Comparison of ENCODE assay signal across 8 cellular contexts in genomic region chr12:89709157-89709993, GRCh38. TPM values are rescaled to one million over a fixed set of nuclear protein-coding genes. Genes with fewer than 3 reads are reported as not detected.
DNase-seq lines count a peak whose midpoint lies in the region; ATAC-seq and TF ChIP-seq lines count a peak whose summit lies in the region.

No MANE protein-coding gene starts in this region.

- no peaks in the 10 kb centered on the region for H3K27me3 Mint-ChIP-seq in activated T-cell treated with anti-CD3 and anti-CD28 coated beads, Interleukin-2, amount 50 U/mL, for 24 hours

- peak overlapping the region; percentile 87 for H3K4me2 ChIP-seq in PC-3 (ENCODE audit: low read length)

- peak overlapping the region; percentile 83 for H3K4me3 Mint-ChIP-seq in activated T-cell treated with anti-CD3 and anti-CD28 coated beads, Interleukin-2, amount 50 U/mL, for 24 hours

- peaks cover 40% of the 10 kb centered on the region for H3K4me1 Mint-ChIP-seq in activated T-cell treated with anti-CD3 and anti-CD28 coated beads, Interleukin-2, amount 50 U/mL, for 24 hours (ENCODE audit: low read depth)

- no TSS peak for BruUV-seq in PC-3 (replicated peaks; lab: Mats Ljungman, UMichigan)

- H3K4me1 ChIP-seq in PC-3 (ENCODE audit: insufficient read depth, low read length) (peaks cover 39% of the 10 kb centered on the region), mucosa of rectum (ENCODE audit: control insufficient read depth in 2 of 2, insufficient read depth in 2 of 2, low read length in 2 of 2) (peaks cover 5 to 10% of the 10 kb centered on the region in 2 donors)

- no peaks in the 10 kb centered on the region for H3K9me2 ChIP-seq in PC-3 (replicated peaks; ENCODE audit: low read length)

- peaks cover 6% of the 10 kb centered on the region for H3K36me3 Mint-ChIP-seq in activated T-cell treated with anti-CD3 and anti-CD28 coated beads, Interleukin-2, amount 50 U/mL, for 24 hours (ENCODE audit: low read depth)

- peak; percentile 84 for TF ChIP-seq POLR2A in erythroblast (IDR thresholded peaks at IDR 0.05; ENCODE audit: low read length)

- H3K27ac ChIP-seq in PC-3 (ENCODE audit: low read length) (peak overlapping the region; percentile 87), mucosa of rectum (ENCODE audit: low read depth in 2 of 2, low read length in 2 of 2) (peak overlapping the region; percentile 99)

- no peaks in the 10 kb centered on the region for H3K36me3 ChIP-seq in PC-3 (ENCODE audit: low read depth, low read length)
- no peaks in the 10 kb centered on the region for H3K36me3 ChIP-seq in mucosa of rectum (ENCODE audit: control insufficient read depth in 2 of 2, insufficient read depth in 2 of 2, low read length in 2 of 2)

- H3K27ac Mint-ChIP-seq in activated T-cell treated with anti-CD3 and anti-CD28 coated beads, Interleukin-2, amount 50 U/mL, for 24 hours = peak overlapping the region; percentile 88

- H4K20me1 ChIP-seq in PC-3 (ENCODE audit: low read length) = peaks cover 37% of the 10 kb centered on the region

- H3K27me3 ChIP-seq in PC-3 (ENCODE audit: low read length) = no peaks in the 10 kb centered on the region
- no peaks in the 10 kb centered on the region for H3K27me3 ChIP-seq in mucosa of rectum (ENCODE audit: control insufficient read depth in 2 of 2, insufficient read depth in 2 of 2, low read length in 2 of 2)

- no peaks in the 10 kb centered on the region for H3F3A ChIP-seq in PC-3 (ENCODE audit: low read length, unreplicated experiment)

- peaks cover 6% of the 10 kb centered on the region for H3K9me3 Mint-ChIP-seq in activated T-cell treated with anti-CD3 and anti-CD28 coated beads, Interleukin-2, amount 50 U/mL, for 24 hours

- POLR2A ChIA-PET in PC-3 (lab: Charles Lee; ENCODE audit: unreplicated experiment) = interaction anchor here (0.5 to 1.4 kb wide), 9 partner anchors 16 to 1937 kb away, joined by 3 to 7 read pairs (median 5); no protein-coding TSS in a partner anchor

- CTCF ChIA-PET in PC-3 (lab: Charles Lee) = interaction anchor here (0.8 to 1.3 kb wide), 2 partner anchors 234 to 242 kb away, joined by 3 read pairs; no protein-coding TSS in a partner anchor

- DNase-seq in DMS53 (lab: John Stamatoyannopoulos, UW) = peak; percentile 100
- peak; percentile 95 for DNase-seq in Jurkat, Clone E6-1 (ENCODE audit: low read depth, low spot score)
- peak; percentile 96 for DNase-seq in PC-3
- DNase-seq in activated T-cell treated with anti-CD3 and anti-CD28 coated beads, Interleukin-2, amount 50 U/mL, for 24 hours = peak; percentile 97
- DNase-seq in erythroblast (lab: John Stamatoyannopoulos, UW) = peak; percentile 99 to 100
- DNase-seq in stimulated activated CD8-positive, alpha-beta memory T cell treated with anti-CD3 and anti-CD28 coated beads, Interleukin-4, amount 100 ng/mL, for 4 hours (ENCODE audit: low read depth in 2 of 2, low spot score in 1 of 2) = peak; percentile 99 to 100

- peak; percentile 75 for ATAC-seq in GM21717 (IDR thresholded peaks at IDR 0.05; ENCODE audit: unreplicated experiment)
- peak; percentile 70 for ATAC-seq in PC-3

- H3K9ac ChIP-seq in PC-3 (ENCODE audit: low read length) = peak overlapping the region; percentile 94
- H3K9ac ChIP-seq in mucosa of rectum (ENCODE audit: low read depth in 1 of 2, low read length in 2 of 2) = peak overlapping the region; percentile 93 to 96

- H3K79me2 ChIP-seq in PC-3 (ENCODE audit: low read length) = peaks cover 52% of the 10 kb centered on the region

- peak overlapping the region; percentile 65 for H3K4me3 ChIP-seq in Jurkat, Clone E6-1 (ENCODE audit: low read length)
- H3K4me3 ChIP-seq in PC-3 (ENCODE audit: low read length) (peak overlapping the region; percentile 90), mucosa of rectum (ENCODE audit: low read length in 2 of 2) (peak overlapping the region; percentile 91 to 97)

- intact Hi-C loops in PC-3 (cut with micrococcal nuclease) = loop anchor here (1.0 to 5.0 kb wide), 4 partner anchors 41 to 393 kb away; no protein-coding TSS in a partner anchor

- TF ChIP-seq CTCF in PC-3 (conservative IDR thresholded peaks at IDR 0.05; ENCODE audit: low read depth, low read length) = no peak

- no peaks in the 10 kb centered on the region for H3K9me3 ChIP-seq in PC-3 (ENCODE audit: low read length)
- H3K9me3 ChIP-seq in mucosa of rectum (ENCODE audit: control insufficient read depth in 2 of 2, low read length in 2 of 2) = no peaks in the 10 kb centered on the region

- H2AFZ ChIP-seq in PC-3 (ENCODE audit: low read length) = peak overlapping the region; percentile 63; the same call in 1 of the 2 replicates

RNA-seq across cellular contexts. Expression of gene ATP2B1, which starts 0.7 kb away (rescaled TPM):
- polyA plus RNA-seq in Jurkat, Clone E6-1 (2012; ENCODE audit: insufficient read depth, insufficient read length) = 7.4 TPM
- total RNA-seq in PC-3 (2014; rRNA removed) = 48.5 and 61.9 TPM in 2 replicates

Comparison
In these comparisons a context has a peak if more than half of its experiments do, and no peak if none do; other contexts are left out.
1. Peak in every context shown above with its lines: DNase-seq, ATAC-seq, H3K4me3 ChIP-seq and H3K27ac ChIP-seq.